ENCODE assay signal across 8 cellular contexts in genomic region chr19:12800344-12800732, GRCh38. TPM values are rescaled to one million over a fixed set of nuclear protein-coding genes. Genes with fewer than 3 reads are reported as not detected.
DNase-seq lines count a peak whose midpoint lies in the region; ATAC-seq and TF ChIP-seq lines count a peak whose summit lies in the region.
"Had no signal": no experiment of that assay in that cellular context is flagged by ENCODE, and none has a peak within 500 bp of the region (broad histone marks: within the 10 kb centered on the region; RNA-seq: fewer than 3 reads in every experiment).

No MANE protein-coding gene starts in this region.

- peaks cover 30% of the 10 kb centered on the region for H3K4me1 Mint-ChIP-seq in T-helper 1 cell treated with Interleukin-12 subunit alpha and Interleukin-12 subunit beta and Interleukin-4 antibody, amounts not matched to agents 30 μg/mL and 1 μg/mL, for 36 hours (ENCODE audit: low read depth)

- H3K4me1 ChIP-seq in endocrine pancreas (ENCODE audit: control insufficient read depth, insufficient read depth, low read length) (no peaks in the 10 kb centered on the region), spleen (peaks cover 20 to 56% (median 40%) of the 10 kb centered on the region in 6 donors)

- no peak overlapping the region for H3K27ac Mint-ChIP-seq in T-helper 1 cell treated with Interleukin-12 subunit alpha and Interleukin-12 subunit beta and Interleukin-4 antibody, amounts not matched to agents 30 μg/mL and 1 μg/mL, for 36 hours

- H3K4me3 ChIP-seq in endocrine pancreas (ENCODE audit: control insufficient read depth, insufficient read depth, low read length) = peak overlapping the region; percentile 56
- peak overlapping the region in 6 of 8 donors; percentile 11 to 90 (median 78) for H3K4me3 ChIP-seq in spleen

- peaks cover 12% of the 10 kb centered on the region for H3K36me3 Mint-ChIP-seq in T-helper 1 cell treated with Interleukin-12 subunit alpha and Interleukin-12 subunit beta and Interleukin-4 antibody, amounts not matched to agents 30 μg/mL and 1 μg/mL, for 36 hours (ENCODE audit: low read depth)

- H3K9me3 ChIP-seq in endocrine pancreas (ENCODE audit: control insufficient read depth, low read length) (no peaks in the 10 kb centered on the region), spleen (no peaks in the 10 kb centered on the region)

- peak overlapping the region in 2 of 8 donors; percentile 80 to 82 for H3K27ac ChIP-seq in spleen

- H3K4me3 Mint-ChIP-seq in T-helper 1 cell treated with Interleukin-12 subunit alpha and Interleukin-12 subunit beta and Interleukin-4 antibody, amounts not matched to agents 30 μg/mL and 1 μg/mL, for 36 hours = peak overlapping the region; percentile 86

- no peak for TF ChIP-seq POLR2A in spleen (IDR thresholded peaks at IDR 0.05)

- H3K27me3 ChIP-seq in endocrine pancreas (ENCODE audit: control insufficient read depth, insufficient read depth, low read length) (no peaks in the 10 kb centered on the region), spleen (replicated peaks in 1 of 7) (peaks cover 0 to 20% (median 0%) of the 10 kb centered on the region in 7 donors)

- no peak for TF ChIP-seq CTCF in spleen (IDR thresholded peaks at IDR 0.05 in 8 of 11, conservative IDR thresholded peaks at IDR 0.05 in 3 of 11)

- H3K9me3 Mint-ChIP-seq in T-helper 1 cell treated with Interleukin-12 subunit alpha and Interleukin-12 subunit beta and Interleukin-4 antibody, amounts not matched to agents 30 μg/mL and 1 μg/mL, for 36 hours = no peaks in the 10 kb centered on the region

- DNase-seq in T-helper 1 cell = no peak
- DNase-seq in spleen = no peak
- DNase-seq in NOMO-1 (lab: John Stamatoyannopoulos, UW; ENCODE audit: unreplicated experiment in 2 of 2) = no peak

- WGBS in spleen, 5 donors = 85 to 100% (median 95%) methylated on average over 2 to 3 of the region's 3 CpGs

- peak overlapping the region; percentile 99 for H3K9ac ChIP-seq in endocrine pancreas (ENCODE audit: control insufficient read depth, insufficient read depth, low read length)

- H3K27me3 Mint-ChIP-seq in T-helper 1 cell treated with Interleukin-12 subunit alpha and Interleukin-12 subunit beta and Interleukin-4 antibody, amounts not matched to agents 30 μg/mL and 1 μg/mL, for 36 hours (ENCODE audit: low read depth) = no peaks in the 10 kb centered on the region

- no peaks in the 10 kb centered on the region for H3K36me3 ChIP-seq in endocrine pancreas (ENCODE audit: control insufficient read depth, insufficient read depth, low read length)
- H3K36me3 ChIP-seq in spleen = peaks cover 0 to 38% (median 9%) of the 10 kb centered on the region in 6 donors

- intact Hi-C loops in spleen (cut with DNase I; ENCODE audit: low total_unique reads) = no loop called here

- no peak for ATAC-seq in GM19452 (IDR thresholded peaks at IDR 0.05; ENCODE audit: unreplicated experiment)
- ATAC-seq: Panc1 had no signal

RNA-seq across cellular contexts. Expression of gene PRDX2, which starts 1.3 kb away (rescaled TPM):
- total RNA-seq in spleen = 100 to 1,000 TPM in 6 of 7 donors, 10 to 100 TPM in 1; 97.9 to 203 (median 140) TPM
- polyA plus RNA-seq in spleen = 100 to 1,000 TPM in 2 of 3 donors, 10 to 100 TPM in 1; 78.3 to 123 (median 108) TPM

RNA-seq across cellular contexts. Expression of gene THSD8, which starts 1.5 kb away (rescaled TPM):
- total RNA-seq in spleen = 1 to 10 TPM in 4 of 7 donors, not detected in 3; 1.1 to 4.8 (median 3.4) TPM
- polyA plus RNA-seq in spleen = 1 to 10 TPM; 5.2 to 9.1 (median 5.7) TPM
- total RNA-seq: H4 had no signal

RNA-seq across cellular contexts. Expression of gene RNASEH2A, which starts 6.0 kb away (rescaled TPM):
- 10 to 100 TPM in 6 of 7 donors, 1 to 10 TPM in 1; 9.8 to 15.9 (median 11.7) TPM for total RNA-seq in spleen
- 10 to 100 TPM in 2 of 3 donors, 1 to 10 TPM in 1; 4.4 to 12.2 (median 11.4) TPM for polyA plus RNA-seq in spleen

RNA-seq across cellular contexts. Expression of gene JUNB, which starts 9.1 kb away (rescaled TPM):
- total RNA-seq in spleen = 100 to 1,000 TPM; 102 to 363 (median 189) TPM
- polyA plus RNA-seq in spleen = 100 to 1,000 TPM in 1 of 3 donors, 10 to 100 TPM in 2; 57.5 to 118 (median 64.0) TPM

RNA-seq across cellular contexts. Expression of gene HOOK2, which starts 25.0 kb away (rescaled TPM):
- 10 to 100 TPM; 14.8 to 27.4 (median 25.2) TPM for total RNA-seq in spleen
- polyA plus RNA-seq in spleen = 10 to 100 TPM in 2 of 3 donors, 1 to 10 TPM in 1; 7.1 to 24.3 (median 20.5) TPM
